Comparison of ENCODE assay signal across 1 cellular context in genomic region chr17:82602986-82603385, GRCh38.
TF ChIP-seq lines count a peak whose summit lies in the region.

No MANE protein-coding gene starts in this region.

TF ChIP-seq in HEK293T, 16 proteins besides CTCF, POLR2A, EP300 and RAD21 (continued from another document):
- no peak for TF ChIP-seq PKNOX1 (IDR thresholded peaks at IDR 0.05)
